In the genomic region with DNA sequence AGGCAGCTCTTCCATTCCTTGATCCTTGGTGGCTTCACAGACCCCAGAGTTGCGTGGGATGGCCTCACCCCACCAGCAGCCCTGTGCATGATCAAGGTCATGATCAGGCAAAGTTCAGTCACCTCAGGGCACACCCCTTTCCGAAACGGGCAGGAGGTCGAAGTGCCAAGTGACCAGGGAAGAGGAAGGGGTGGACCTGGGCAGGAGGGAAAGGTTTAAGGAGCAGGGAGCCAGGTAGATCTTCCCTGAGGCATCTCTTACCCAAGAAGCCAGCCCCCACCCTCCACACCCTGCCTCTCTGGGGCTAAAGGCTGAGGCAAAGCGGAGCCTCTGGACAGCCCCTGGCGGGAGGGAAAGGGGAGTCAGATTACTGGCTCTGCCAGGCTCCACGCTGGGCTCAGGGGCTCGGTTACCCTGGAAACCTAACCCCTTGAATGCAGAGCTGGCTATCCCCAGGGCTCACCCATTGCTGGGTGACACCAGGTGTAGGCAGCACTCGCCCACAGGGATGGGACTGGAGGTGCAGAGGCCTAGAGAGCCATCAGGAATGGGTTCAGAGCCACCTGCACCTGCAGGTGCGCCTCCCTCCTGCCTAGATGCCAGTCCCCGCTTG, we compare ENCODE assay signal across 9 cellular contexts. TPM values are rescaled to one million over a fixed set of nuclear protein-coding genes. Genes with fewer than 3 reads are reported as not detected.
DNase-seq lines count a peak whose midpoint lies in the region; ATAC-seq and TF ChIP-seq lines count a peak whose summit lies in the region.
"Had no signal": no experiment of that assay in that cellular context is flagged by ENCODE, and none has a peak within 500 bp of the region (broad histone marks: within the 10 kb centered on the region; RNA-seq: fewer than 3 reads in every experiment).

No MANE protein-coding gene starts in this region.

- peaks cover 45 to 57% (median 50%) of the 10 kb centered on the region in 10 experiments for H3K4me1 ChIP-seq in BLaER1 treated with 17β-estradiol and CSF1 and Interleukin-3, amounts not matched to agents 10 nM and 100 nM
- H3K4me1 ChIP-seq in Peyer's patch = peaks cover 13 to 52% (median 30%) of the 10 kb centered on the region in 4 donors

- H3K27me3 Mint-ChIP-seq in HFFc6 (ENCODE audit: insufficient read depth) = no peaks in the 10 kb centered on the region; the same call in 1 of the 2 replicates
- H3K27me3 Mint-ChIP-seq in natural killer cell treated with Interleukin-12 subunit alpha and Interleukin-12 subunit beta and Interleukin-15 and Interleukin-18, amount 100 ng/mL, for 72 hours = no peaks in the 10 kb centered on the region

- H3K36me3 Mint-ChIP-seq in HFFc6 (ENCODE audit: low read depth) = peaks cover 10% of the 10 kb centered on the region; the same call in 1 of the 2 replicates
- H3K36me3 Mint-ChIP-seq in natural killer cell treated with Interleukin-12 subunit alpha and Interleukin-12 subunit beta and Interleukin-15 and Interleukin-18, amount 100 ng/mL, for 72 hours = no peaks in the 10 kb centered on the region

- peak overlapping the region; percentile 13; the same call in 1 of the 2 replicates for H3K27ac Mint-ChIP-seq in HFFc6
- H3K27ac Mint-ChIP-seq in natural killer cell treated with Interleukin-12 subunit alpha and Interleukin-12 subunit beta and Interleukin-15 and Interleukin-18, amount 100 ng/mL, for 72 hours = no peak overlapping the region

- H3K27me3 ChIP-seq in BLaER1 treated with 17β-estradiol and CSF1 and Interleukin-3, amounts not matched to agents 10 nM and 100 nM = no peaks in the 10 kb centered on the region
- H3K27me3 ChIP-seq in Peyer's patch = no peaks in the 10 kb centered on the region

- H3K27ac ChIP-seq in BLaER1 treated with 17β-estradiol and CSF1 and Interleukin-3, amounts not matched to agents 10 nM and 100 nM = peak overlapping the region in 8 of 11 experiments; percentile 23 to 53 (median 36); a peak in 8 of 22 replicates
- H3K27ac ChIP-seq in Peyer's patch = peak overlapping the region; percentile 32 to 100 (median 96)

- no peaks in the 10 kb centered on the region for H3K9me3 ChIP-seq in BLaER1 treated with 17β-estradiol and CSF1 and Interleukin-3, amounts not matched to agents 10 nM and 100 nM (replicated peaks in 1 of 11)
- H3K9me3 ChIP-seq in Peyer's patch = no peaks in the 10 kb centered on the region

- no peak overlapping the region for H3K4me3 Mint-ChIP-seq in HFFc6
- no peak overlapping the region for H3K4me3 Mint-ChIP-seq in natural killer cell treated with Interleukin-12 subunit alpha and Interleukin-12 subunit beta and Interleukin-15 and Interleukin-18, amount 100 ng/mL, for 72 hours

- no peaks in the 10 kb centered on the region for H3K9me3 Mint-ChIP-seq in HFFc6
- no peaks in the 10 kb centered on the region for H3K9me3 Mint-ChIP-seq in natural killer cell treated with Interleukin-12 subunit alpha and Interleukin-12 subunit beta and Interleukin-15 and Interleukin-18, amount 100 ng/mL, for 72 hours

- peak overlapping the region; percentile 89 to 100 (median 96) for H3K4me2 ChIP-seq in BLaER1 treated with 17β-estradiol and CSF1 and Interleukin-3, amounts not matched to agents 10 nM and 100 nM

- peaks cover 43 to 80% (median 63%) of the 10 kb centered on the region in 11 experiments for H4K20me1 ChIP-seq in BLaER1 treated with 17β-estradiol and CSF1 and Interleukin-3, amounts not matched to agents 10 nM and 100 nM

- no peak for ATAC-seq in GM18511 (IDR thresholded peaks at IDR 0.05; ENCODE audit: unreplicated experiment)
- ATAC-seq in natural killer cell treated with Interleukin-12 subunit alpha and Interleukin-12 subunit beta and Interleukin-15 and Interleukin-18, amount 100 ng/mL, for 72 hours = no peak
- no peak for ATAC-seq in omental fat pad (ENCODE audit: low FRiP score)
- ATAC-seq in HG02588 (IDR thresholded peaks at IDR 0.05; ENCODE audit: unreplicated experiment) = no peak
- ATAC-seq: sciatic nerve had no signal

- TF ChIP-seq CTCF in HFFc6 (IDR thresholded peaks at IDR 0.05) (no peak), Peyer's patch (IDR thresholded peaks at IDR 0.05) (no peak), omental fat pad (IDR thresholded peaks at IDR 0.05) (no peak)

- peak overlapping the region in 10 of 11 experiments; percentile 22 to 90 (median 45); a peak in 16 of 22 replicates for H3K9ac ChIP-seq in BLaER1 treated with 17β-estradiol and CSF1 and Interleukin-3, amounts not matched to agents 10 nM and 100 nM

- DNase-seq in HFFc6 (no peak), Peyer's patch (peak in 1 of 3 donors; percentile 64), left kidney (ENCODE audit: low read depth, low spot score) (peak; percentile 75), omental fat pad (ENCODE audit: low spot score) (no peak)
- DNase-seq in natural killer cell treated with Interleukin-12 subunit alpha and Interleukin-12 subunit beta and Interleukin-15 and Interleukin-18, amount 100 ng/mL, for 72 hours (ENCODE audit: low spot score) = no peak

- peaks cover 21 to 41% (median 34%) of the 10 kb centered on the region in 11 experiments for H3K36me3 ChIP-seq in BLaER1 treated with 17β-estradiol and CSF1 and Interleukin-3, amounts not matched to agents 10 nM and 100 nM
- peaks cover 0 to 47% (median 0%) of the 10 kb centered on the region in 3 donors for H3K36me3 ChIP-seq in Peyer's patch

- TF ChIP-seq POLR2A in Peyer's patch (IDR thresholded peaks at IDR 0.05) = no peak

- peak overlapping the region in 1 of 10 experiments; percentile 15; a peak in 2 of 20 replicates for H3K4me3 ChIP-seq in BLaER1 treated with 17β-estradiol and CSF1 and Interleukin-3, amounts not matched to agents 10 nM and 100 nM
- H3K4me3 ChIP-seq in Peyer's patch = peak overlapping the region in 2 of 4 donors; percentile 91 to 98

- peaks cover 22% of the 10 kb centered on the region for H3K4me1 Mint-ChIP-seq in HFFc6 (ENCODE audit: low read depth)
- H3K4me1 Mint-ChIP-seq in natural killer cell treated with Interleukin-12 subunit alpha and Interleukin-12 subunit beta and Interleukin-15 and Interleukin-18, amount 100 ng/mL, for 72 hours (ENCODE audit: low read depth in 2 of 2) = peaks cover 21 to 24% of the 10 kb centered on the region in 2 donors

RNA-seq across cellular contexts. Expression of gene MGAT4B, which starts 3.6 kb away (rescaled TPM):
- 100 to 1,000 TPM; 129 to 166 (median 148) TPM for total RNA-seq in HFFc6 (2021; fragmentation: NEBNext Ultra II Directional; extraction: Animal tissue kit (Norgen Biotek cat#: 25700))
- total RNA-seq in Peyer's patch = 1,000 to 10,000 TPM in 2 of 4 donors, 100 to 1,000 TPM in 2; 366 to 1,291 (median 1,007) TPM
- total RNA-seq in natural killer cell treated with Interleukin-12 subunit alpha and Interleukin-12 subunit beta and Interleukin-15 and Interleukin-18, amount 100 ng/mL, for 72 hours = 100 to 1,000 TPM in 1 of 2 donors, 10 to 100 TPM in 1; 73.2 to 105 TPM
- 10 to 100 TPM; 67.6 to 90.1 (median 73.9) TPM for total RNA-seq in omental fat pad

RNA-seq across cellular contexts. Expression of gene LTC4S, which starts 9.3 kb away (rescaled TPM):
- total RNA-seq in HFFc6 (2021; fragmentation: NEBNext Ultra II Directional; extraction: Animal tissue kit (Norgen Biotek cat#: 25700)) = not detected
- total RNA-seq in Peyer's patch (10 to 100 TPM in 1 of 4 donors, 1 to 10 TPM in 2, not detected in 1; 1.9 to 12.4 (median 3.6) TPM), omental fat pad (10 to 100 TPM in 2 of 4 donors, 1 to 10 TPM in 2; 7.1 to 15.1 (median 12.0) TPM)
- total RNA-seq in natural killer cell treated with Interleukin-12 subunit alpha and Interleukin-12 subunit beta and Interleukin-15 and Interleukin-18, amount 100 ng/mL, for 72 hours = 1 to 10 TPM; 2.9 to 4.0 TPM

RNA-seq across cellular contexts. Expression of gene SQSTM1, which starts 17.6 kb away (rescaled TPM):
- total RNA-seq in HFFc6 (2021; fragmentation: NEBNext Ultra II Directional; extraction: Animal tissue kit (Norgen Biotek cat#: 25700)) = 100 to 1,000 TPM; 188 to 282 (median 280) TPM
- total RNA-seq in Peyer's patch = 100 to 1,000 TPM; 287 to 417 (median 348) TPM
- 100 to 1,000 TPM; 218 to 332 TPM for total RNA-seq in natural killer cell treated with Interleukin-12 subunit alpha and Interleukin-12 subunit beta and Interleukin-15 and Interleukin-18, amount 100 ng/mL, for 72 hours
- 100 to 1,000 TPM; 400 to 762 (median 566) TPM for total RNA-seq in omental fat pad

RNA-seq across cellular contexts. Expression of gene MRNIP, which starts 55.6 kb away (rescaled TPM):
- total RNA-seq in HFFc6 (2021; fragmentation: NEBNext Ultra II Directional; extraction: Animal tissue kit (Norgen Biotek cat#: 25700)) = 10 to 100 TPM in 3 of 6 experiments, 1 to 10 TPM in 3; 8.2 to 13.5 (median 9.9) TPM
- total RNA-seq in Peyer's patch (100 to 1,000 TPM in 1 of 4 donors, 10 to 100 TPM in 3; 21.5 to 120 (median 68.3) TPM), omental fat pad (10 to 100 TPM; 15.3 to 26.8 (median 17.7) TPM)
- total RNA-seq in natural killer cell treated with Interleukin-12 subunit alpha and Interleukin-12 subunit beta and Interleukin-15 and Interleukin-18, amount 100 ng/mL, for 72 hours = 10 to 100 TPM; 15.9 to 25.2 TPM
